2 cellular contexts compared by ENCODE assay signal in the genomic region with DNA sequence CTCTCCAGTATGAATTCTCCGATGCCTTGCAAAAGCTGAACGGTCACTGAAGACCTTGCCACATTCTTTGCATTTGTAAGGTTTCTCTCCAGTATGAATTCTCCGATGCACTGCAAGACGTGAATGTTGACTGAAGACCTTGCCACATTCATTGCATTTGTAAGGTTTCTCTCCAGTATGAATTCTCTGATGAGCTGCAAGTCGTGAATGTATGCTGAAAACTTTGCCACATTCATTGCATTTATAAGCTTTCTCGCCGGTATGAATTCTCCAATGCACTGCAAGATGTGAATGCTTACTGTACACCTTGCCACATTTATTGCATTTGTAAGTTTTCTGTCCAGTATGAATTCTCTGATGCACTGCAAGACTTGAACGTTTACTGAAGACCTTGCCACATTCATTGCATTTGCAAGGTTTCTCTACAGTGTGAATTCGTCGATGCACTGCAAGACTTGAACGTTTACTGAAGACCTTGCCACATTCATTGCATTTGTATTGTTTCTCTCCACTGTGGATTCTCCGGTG.
TF ChIP-seq lines count a peak whose summit lies in the region.

No MANE protein-coding gene starts in this region.

TF ChIP-seq in SK-N-SH, 30 proteins besides CTCF, POLR2A, EP300 and RAD21:
- TF ChIP-seq, protein P1, sequence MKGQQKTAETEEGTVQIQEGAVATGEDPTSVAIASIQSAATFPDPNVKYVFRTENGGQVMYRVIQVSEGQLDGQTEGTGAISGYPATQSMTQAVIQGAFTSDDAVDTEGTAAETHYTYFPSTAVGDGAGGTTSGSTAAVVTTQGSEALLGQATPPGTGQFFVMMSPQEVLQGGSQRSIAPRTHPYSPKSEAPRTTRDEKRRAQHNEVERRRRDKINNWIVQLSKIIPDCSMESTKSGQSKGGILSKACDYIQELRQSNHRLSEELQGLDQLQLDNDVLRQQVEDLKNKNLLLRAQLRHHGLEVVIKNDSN (IDR thresholded peaks at IDR 0.05; ENCODE audit: borderline replicate concordance, low read depth), result 0 out of 2 replicates have a peak, but pooled peaks have one; percentile 8
- TF ChIP-seq, protein P2, sequence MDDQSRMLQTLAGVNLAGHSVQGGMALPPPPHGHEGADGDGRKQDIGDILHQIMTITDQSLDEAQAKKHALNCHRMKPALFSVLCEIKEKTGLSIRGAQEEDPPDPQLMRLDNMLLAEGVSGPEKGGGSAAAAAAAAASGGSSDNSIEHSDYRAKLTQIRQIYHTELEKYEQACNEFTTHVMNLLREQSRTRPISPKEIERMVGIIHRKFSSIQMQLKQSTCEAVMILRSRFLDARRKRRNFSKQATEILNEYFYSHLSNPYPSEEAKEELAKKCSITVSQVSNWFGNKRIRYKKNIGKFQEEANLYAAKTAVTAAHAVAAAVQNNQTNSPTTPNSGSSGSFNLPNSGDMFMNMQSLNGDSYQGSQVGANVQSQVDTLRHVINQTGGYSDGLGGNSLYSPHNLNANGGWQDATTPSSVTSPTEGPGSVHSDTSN (IDR thresholded peaks at IDR 0.05), result no peak

TF ChIP-seq in SK-N-SH treated with all-trans-retinoic acid at 6 μM for 48 hours, 23 proteins besides CTCF, POLR2A, EP300 and RAD21:
- TF ChIP-seq ZNF565 (CRISPR knock-in tag; conservative IDR thresholded peaks at IDR 0.05; ENCODE audit: low read depth) (no peak), ZNF70 (CRISPR knock-in tag; IDR thresholded peaks at IDR 0.05) (no peak), TCF4 (CRISPR knock-in tag; IDR thresholded peaks at IDR 0.05; ENCODE audit: borderline replicate concordance) (no peak), ZNF8 (CRISPR knock-in tag; IDR thresholded peaks at IDR 0.05) (no peak), SNAI2 (CRISPR knock-in tag; IDR thresholded peaks at IDR 0.05) (no peak), ISL1 (CRISPR knock-in tag; IDR thresholded peaks at IDR 0.05) (no peak)
TF ChIP-seq in SK-N-SH treated with all-trans-retinoic acid at 6 μM for 48 hours: peak in this region for 0.
